ENCODE assay signal across 8 cellular contexts in genomic region chr1:40711465-40712404, GRCh38. TPM values are rescaled to one million over a fixed set of nuclear protein-coding genes. Genes with fewer than 3 reads are reported as not detected.
DNase-seq lines count a peak whose midpoint lies in the region; ATAC-seq, FAIRE-seq and TF ChIP-seq lines count a peak whose summit lies in the region.

No MANE protein-coding gene starts in this region.

- peak overlapping the region; percentile 79 for H3K27ac Mint-ChIP-seq in activated CD8-positive, alpha-beta T cell treated with anti-CD3 and anti-CD28 coated beads, Interleukin-2, amount 10 ng/mL, durations not matched to agents 7 days and 5 days

- POLR2A ChIA-PET in AG04450 (lab: Yijun Ruan, JAX): interaction anchor here (0.6 to 1.2 kb wide), 2 partner anchors 9 to 20 kb away, joined by 3 to 4 read pairs; partner anchors contain the start of gene NFYC
- POLR2A ChIA-PET in activated CD8-positive, alpha-beta T cell treated with anti-CD3 and anti-CD28 coated beads, Interleukin-2, amount 10 ng/mL, durations not matched to agents 7 days and 5 days (lab: Charles Lee): interaction anchor here (5.2 kb wide), 1 partner anchor 20 kb away, joined by 66 read pairs; the partner anchor contains the start of gene NFYC

- peak overlapping the region; percentile 69 for H3K4me3 ChIP-seq in AG04450 (ENCODE audit: low read depth, low read length)
- peak overlapping the region; percentile 55 for H3K4me3 ChIP-seq in HFF-Myc (replicated peaks; ENCODE audit: low read depth, low read length)
- peak overlapping the region; percentile 58 to 68 for H3K4me3 ChIP-seq in right atrium auricular region
- no peak overlapping the region for H3K4me3 ChIP-seq in small intestine (ENCODE audit: low read depth in 1 of 2, low read length in 2 of 2)

- no peaks in the 10 kb centered on the region for H3K9me3 ChIP-seq in AG04450 (ENCODE audit: control insufficient read depth, insufficient read depth, low read length)
- no peaks in the 10 kb centered on the region for H3K9me3 ChIP-seq in right atrium auricular region
- no peaks in the 10 kb centered on the region for H3K9me3 ChIP-seq in small intestine (ENCODE audit: control insufficient read depth, low read depth)

- H3K27me3 Mint-ChIP-seq in activated CD8-positive, alpha-beta T cell treated with anti-CD3 and anti-CD28 coated beads, Interleukin-2, amount 10 ng/mL, durations not matched to agents 7 days and 5 days (ENCODE audit: low read depth): no peaks in the 10 kb centered on the region

- CTCF ChIA-PET in AG04450 (lab: Charles Lee): no interaction called here
- CTCF ChIA-PET in activated CD8-positive, alpha-beta T cell treated with anti-CD3 and anti-CD28 coated beads, Interleukin-2, amount 10 ng/mL, durations not matched to agents 7 days and 5 days (lab: Charles Lee): interaction anchor here (1.1 to 5.4 kb wide), 7 partner anchors 10 to 138 kb away, joined by 3 to 41 read pairs (median 6); partner anchors contain the start of gene NFYC

- ATAC-seq in activated CD8-positive, alpha-beta T cell treated with anti-CD3 and anti-CD28 coated beads, Interleukin-2, amount 10 ng/mL, durations not matched to agents 7 days and 5 days: no peak

- TF ChIP-seq CTCF in AG04450 (IDR thresholded peaks at IDR 0.05; ENCODE audit: low read depth, low read length) (no peak), HFF-Myc (IDR thresholded peaks at IDR 0.05; ENCODE audit: low read depth, low read length, missing control alignments) (no peak), right atrium auricular region (IDR thresholded peaks at IDR 0.05) (no peak)

- H3K36me3 ChIP-seq in right atrium auricular region (peaks cover 14% of the 10 kb centered on the region), small intestine (ENCODE audit: control insufficient read depth in 2 of 2, insufficient read depth in 2 of 2, low read length in 2 of 2) (no peaks in the 10 kb centered on the region)

- WGBS in small intestine, 3 donors: 6 to 22% (median 9%) methylated on average over 3 of the region's 3 CpGs

- peaks cover 50% of the 10 kb centered on the region for H3K36me3 Mint-ChIP-seq in activated CD8-positive, alpha-beta T cell treated with anti-CD3 and anti-CD28 coated beads, Interleukin-2, amount 10 ng/mL, durations not matched to agents 7 days and 5 days (ENCODE audit: low read depth)

- H3K27ac ChIP-seq in AG04450 (ENCODE audit: low read depth, low read length) (no peak overlapping the region), right atrium auricular region (peak overlapping the region; percentile 75 to 87), small intestine (ENCODE audit: low read depth in 1 of 2, low read length in 1 of 2) (peak overlapping the region in 1 of 2 donors; percentile 67)

- peaks cover 72% of the 10 kb centered on the region for H3K4me1 Mint-ChIP-seq in activated CD8-positive, alpha-beta T cell treated with anti-CD3 and anti-CD28 coated beads, Interleukin-2, amount 10 ng/mL, durations not matched to agents 7 days and 5 days (ENCODE audit: low read depth)

- peak overlapping the region; percentile 98 for H3K4me3 Mint-ChIP-seq in activated CD8-positive, alpha-beta T cell treated with anti-CD3 and anti-CD28 coated beads, Interleukin-2, amount 10 ng/mL, durations not matched to agents 7 days and 5 days

- no peaks in the 10 kb centered on the region for H3K9me3 Mint-ChIP-seq in activated CD8-positive, alpha-beta T cell treated with anti-CD3 and anti-CD28 coated beads, Interleukin-2, amount 10 ng/mL, durations not matched to agents 7 days and 5 days (ENCODE audit: insufficient read depth)

- DNase-seq in AG04450 (ENCODE audit: low read depth, low spot score): no peak
- no peak for DNase-seq in HFF-Myc (ENCODE audit: extremely low read depth, low read depth)
- no peak for DNase-seq in activated CD8-positive, alpha-beta T cell treated with anti-CD3 and anti-CD28 coated beads, Interleukin-2, amount 10 ng/mL, durations not matched to agents 7 days and 5 days
- no peak for DNase-seq in right atrium auricular region (ENCODE audit: low spot score)
- DNase-seq in small intestine: peak; percentile 27
- DNase-seq in NCI-H526 (lab: John Stamatoyannopoulos, UW): no peak
- DNase-seq in Ammon's horn (ENCODE audit: low spot score): no peak
- DNase-seq in stimulated activated CD4-positive, alpha-beta T cell treated with anti-CD3 and anti-CD28 coated beads, Interleukin-4, amount 100 ng/mL, for 24 hours: no peak

- no peak for FAIRE-seq in small intestine (lab: Jason Lieb, UNC)

- H3K27me3 ChIP-seq in AG04450 (ENCODE audit: control insufficient read depth, insufficient read depth, low read length) (no peaks in the 10 kb centered on the region), right atrium auricular region (no peaks in the 10 kb centered on the region), small intestine (ENCODE audit: control insufficient read depth in 2 of 2, insufficient read depth in 2 of 2, low read length in 2 of 2) (no peaks in the 10 kb centered on the region)

- H3K4me1 ChIP-seq in right atrium auricular region (peaks cover 0 to 67% of the 10 kb centered on the region in 2 donors), small intestine (ENCODE audit: control insufficient read depth in 2 of 2, insufficient read depth in 1 of 2, low read depth in 1 of 2, low read length in 1 of 2) (peaks cover 7 to 13% of the 10 kb centered on the region in 2 donors)

RNA-seq across cellular contexts. Expression of gene NFYC, which starts 20.2 kb away (rescaled TPM):
- polyA plus RNA-seq in AG04450 (2011; rRNA removed) (37.9 and 39.9 TPM in 2 replicates), small intestine (10 to 100 TPM; 35.7 to 49.2 (median 35.9) TPM)
- 56.4 and 64.6 TPM in 2 replicates for polyA minus RNA-seq in AG04450 (2011; rRNA and poly(A)+ RNA removed)
- 10 to 100 TPM; 71.5 to 74.4 TPM for total RNA-seq in activated CD8-positive, alpha-beta T cell treated with anti-CD3 and anti-CD28 coated beads, Interleukin-2, amount 10 ng/mL, durations not matched to agents 7 days and 5 days
- 10 to 100 TPM; 57.0 to 75.1 TPM for total RNA-seq in right atrium auricular region

RNA-seq across cellular contexts. Expression of gene RIMS3, which starts 46.3 kb away (rescaled TPM):
- polyA plus RNA-seq in AG04450 (2011; rRNA removed): 0.33 and 0.36 TPM in 2 replicates
- 0.55 and 0.61 TPM in 2 replicates for polyA minus RNA-seq in AG04450 (2011; rRNA and poly(A)+ RNA removed)
- 1 to 10 TPM; 4.7 to 6.2 TPM for total RNA-seq in activated CD8-positive, alpha-beta T cell treated with anti-CD3 and anti-CD28 coated beads, Interleukin-2, amount 10 ng/mL, durations not matched to agents 7 days and 5 days
- 1 to 10 TPM; 1.4 to 5.5 TPM for total RNA-seq in right atrium auricular region
- polyA plus RNA-seq in small intestine: 1 to 10 TPM in 1 of 3 donors, under 1 TPM in 1, not detected in 1; under 0.01 to 3.4 TPM

Comparison
In these comparisons a context has a peak if more than half of its experiments do, and no peak if none do; other contexts are left out.
1. H3K4me3 ChIP-seq: peak in AG04450 (single experiment), HFF-Myc (single experiment) and right atrium auricular region (2 of 2); none in small intestine (0 of 2).